ENCODE assay signal across 13 cellular contexts in the genomic region with DNA sequence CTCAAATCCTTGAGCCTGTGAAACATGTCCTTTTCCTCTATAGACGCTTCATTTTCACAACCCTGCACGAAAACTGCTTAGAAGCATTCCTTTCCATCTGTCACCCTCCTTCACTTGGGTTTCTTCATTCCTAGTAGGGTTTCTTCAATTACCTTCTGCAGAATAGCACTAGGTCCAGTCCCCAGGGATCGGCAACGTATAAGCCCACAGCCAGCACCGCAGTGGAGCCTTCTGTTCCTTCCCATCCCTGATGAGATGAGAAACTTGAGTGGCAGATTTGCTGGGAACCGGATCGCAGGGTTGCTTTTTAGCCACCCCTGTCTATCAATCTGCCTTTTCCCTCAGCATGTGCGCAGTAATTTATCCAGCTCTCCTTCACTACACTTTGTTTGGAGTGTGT.
A peak's percentile ranks its signal among the peaks of the same experiment; 100 is the strongest.
DNase-seq lines count a peak whose midpoint lies in the region; ATAC-seq, FAIRE-seq and TF ChIP-seq lines count a peak whose summit lies in the region.
"Had no signal": no experiment of that assay in that cellular context is flagged by ENCODE, and none has a peak within 500 bp of the region (broad histone marks: within the 10 kb centered on the region; RNA-seq: fewer than 3 reads in every experiment).

No MANE protein-coding gene starts in this region.

- H3K36me3 ChIP-seq in Caco-2 (ENCODE audit: control insufficient read depth, insufficient read depth, low read length) = no peaks in the 10 kb centered on the region
- no peaks in the 10 kb centered on the region for H3K36me3 ChIP-seq in Loucy (ENCODE audit: insufficient read depth, low read length)
- H3K36me3 ChIP-seq: left ventricle myocardium inferior had no signal

- FAIRE-seq in HTR-8/SVneo (lab: Jason Lieb, UNC) (no peak), RCC 7860 (lab: Jason Lieb, UNC) (no peak)
- FAIRE-seq: K562 had no signal

- intact Hi-C loops in Caco-2 (cut with micrococcal nuclease; ENCODE audit: unreplicated experiment) = loop anchor here (5.0 kb wide), 1 partner anchor 334 kb away; no protein-coding TSS in a partner anchor

- DNase-seq in Caco-2 (no peak), nephron progenitor cell (no peak), HTR-8/SVneo (ENCODE audit: insufficient read length, low spot score) (no peak), RCC 7860 (ENCODE audit: low spot score) (no peak), DMS53 treated with DMSO at 0.1 percent for 48 hours (lab: John Stamatoyannopoulos, UW; ENCODE audit: unreplicated experiment) (no peak)
- DNase-seq: GF-D8, left ventricle myocardium inferior, NCI-H1436 treated with DMSO at 0.1 percent for 48 hours had no signal

- no peaks in the 10 kb centered on the region for H4K20me1 ChIP-seq in Loucy (ENCODE audit: insufficient read depth, low read length, poor library complexity, severe bottlenecking)

- POLR2A ChIA-PET in Caco-2 (lab: Charles Lee) = no interaction called here

- H3K4me2 ChIP-seq in Loucy (ENCODE audit: low read depth, low read length, poor library complexity, severe bottlenecking) = peak overlapping the region; percentile 98

- ATAC-seq in activated T-helper 17 cell treated with anti-CD3 and anti-CD28 coated beads, Interleukin-2, amount 50 U/mL, for 72 hours (replicated peaks) = no peak
- ATAC-seq in GM21447 (IDR thresholded peaks at IDR 0.05; ENCODE audit: unreplicated experiment) = no peak

- H3K27me3 Mint-ChIP-seq in Caco-2 (ENCODE audit: insufficient read depth, unreplicated experiment) (peaks cover 12% of the 10 kb centered on the region), nephron progenitor cell (ENCODE audit: low read depth, poor library complexity) (peaks cover 22% of the 10 kb centered on the region)
- peaks cover 28% of the 10 kb centered on the region for H3K27me3 Mint-ChIP-seq in activated T-helper 17 cell treated with anti-CD3 and anti-CD28 coated beads, Interleukin-2, amount 50 U/mL, for 72 hours

- H3K4me1 ChIP-seq in Caco-2 = 0 out of 2 replicates have a peak, but pooled peaks cover under 1% of the 10 kb centered on the region
- H3K4me1 ChIP-seq in Loucy (ENCODE audit: insufficient read depth, low read length, poor library complexity, severe bottlenecking) = peaks cover 7% of the 10 kb centered on the region

- H3F3A ChIP-seq in Loucy (ENCODE audit: low read depth) = no peaks in the 10 kb centered on the region

- BruUV-seq in Caco-2 (replicated peaks; lab: Mats Ljungman, UMichigan) = no TSS peak

- no peaks in the 10 kb centered on the region for H3K9me2 ChIP-seq in Loucy (replicated peaks; ENCODE audit: low read depth, low read length)

- H3K9ac ChIP-seq in Loucy (ENCODE audit: low read depth, low read length, poor library complexity, severe bottlenecking) = no peak overlapping the region

- H3K36me3 Mint-ChIP-seq in Caco-2 (ENCODE audit: insufficient read depth, unreplicated experiment) (no peaks in the 10 kb centered on the region), nephron progenitor cell (ENCODE audit: low read depth) (no peaks in the 10 kb centered on the region)
- no peaks in the 10 kb centered on the region for H3K36me3 Mint-ChIP-seq in activated T-helper 17 cell treated with anti-CD3 and anti-CD28 coated beads, Interleukin-2, amount 50 U/mL, for 72 hours (ENCODE audit: low read depth)

- TF ChIP-seq CTCF in Caco-2 (IDR thresholded peaks at IDR 0.05; ENCODE audit: insufficient read depth in 1 of 2, low read depth in 1 of 2, low read length in 1 of 2, severe bottlenecking in 1 of 2, unreplicated experiment in 1 of 2) (no peak), Loucy (conservative IDR thresholded peaks at IDR 0.05; ENCODE audit: low read length) (no peak), nephron progenitor cell (IDR thresholded peaks at IDR 0.05) (no peak)

- CTCF ChIA-PET in Caco-2 (lab: Charles Lee) = interaction anchor here (1.5 kb wide), 1 partner anchor 11 kb away, joined by 5 read pairs; no protein-coding TSS in a partner anchor

- peaks cover 9% of the 10 kb centered on the region for H3K4me1 Mint-ChIP-seq in Caco-2 (ENCODE audit: low read depth, unreplicated experiment)
- H3K4me1 Mint-ChIP-seq in activated T-helper 17 cell treated with anti-CD3 and anti-CD28 coated beads, Interleukin-2, amount 50 U/mL, for 72 hours = peaks cover 9% of the 10 kb centered on the region
- H3K4me1 Mint-ChIP-seq in nephron progenitor cell = peaks cover 57% of the 10 kb centered on the region

- H3K79me2 ChIP-seq in Loucy (ENCODE audit: insufficient read depth, low read length) = no peaks in the 10 kb centered on the region
- H3K79me2 ChIP-seq: hepatocyte had no signal

- 0 out of 2 replicates have a peak overlapping the region, but pooled peaks have one; percentile 89 for H2AFZ ChIP-seq in Loucy (ENCODE audit: low read length)

- peak overlapping the region; percentile 55 for H3K4me3 Mint-ChIP-seq in Caco-2 (ENCODE audit: unreplicated experiment)
- H3K4me3 Mint-ChIP-seq in activated T-helper 17 cell treated with anti-CD3 and anti-CD28 coated beads, Interleukin-2, amount 50 U/mL, for 72 hours = peak overlapping the region; percentile 81
- peak overlapping the region; percentile 86 for H3K4me3 Mint-ChIP-seq in nephron progenitor cell

- no peak overlapping the region for H3K4me3 ChIP-seq in Caco-2 (ENCODE audit: low read depth, low read length)
- no peak overlapping the region for H3K4me3 ChIP-seq in Loucy (ENCODE audit: low read length, poor library complexity, severe bottlenecking)
- H3K4me3 ChIP-seq: hepatocyte, K562 had no signal

- H3K9me3 ChIP-seq in Caco-2 (no peaks in the 10 kb centered on the region), Loucy (ENCODE audit: insufficient read depth, low read depth, low read length) (no peaks in the 10 kb centered on the region)
- H3K9me3 ChIP-seq: left ventricle myocardium inferior had no signal

- H3K27me3 ChIP-seq in Caco-2 (replicated peaks; ENCODE audit: control insufficient read depth, insufficient read depth, low read length) = no peaks in the 10 kb centered on the region
- no peaks in the 10 kb centered on the region for H3K27me3 ChIP-seq in Loucy (ENCODE audit: insufficient read depth, low read length, poor library complexity, severe bottlenecking)

- H3K9me3 Mint-ChIP-seq in Caco-2 (ENCODE audit: unreplicated experiment) = no peaks in the 10 kb centered on the region
- H3K9me3 Mint-ChIP-seq in activated T-helper 17 cell treated with anti-CD3 and anti-CD28 coated beads, Interleukin-2, amount 50 U/mL, for 72 hours = no peaks in the 10 kb centered on the region
- no peaks in the 10 kb centered on the region for H3K9me3 Mint-ChIP-seq in nephron progenitor cell

- H3K27ac Mint-ChIP-seq in Caco-2 (ENCODE audit: unreplicated experiment) = no peak overlapping the region
- H3K27ac Mint-ChIP-seq in activated T-helper 17 cell treated with anti-CD3 and anti-CD28 coated beads, Interleukin-2, amount 50 U/mL, for 72 hours = no peak overlapping the region
- no peak overlapping the region for H3K27ac Mint-ChIP-seq in nephron progenitor cell
